9 cellular contexts compared by ENCODE assay signal in the genomic region with DNA sequence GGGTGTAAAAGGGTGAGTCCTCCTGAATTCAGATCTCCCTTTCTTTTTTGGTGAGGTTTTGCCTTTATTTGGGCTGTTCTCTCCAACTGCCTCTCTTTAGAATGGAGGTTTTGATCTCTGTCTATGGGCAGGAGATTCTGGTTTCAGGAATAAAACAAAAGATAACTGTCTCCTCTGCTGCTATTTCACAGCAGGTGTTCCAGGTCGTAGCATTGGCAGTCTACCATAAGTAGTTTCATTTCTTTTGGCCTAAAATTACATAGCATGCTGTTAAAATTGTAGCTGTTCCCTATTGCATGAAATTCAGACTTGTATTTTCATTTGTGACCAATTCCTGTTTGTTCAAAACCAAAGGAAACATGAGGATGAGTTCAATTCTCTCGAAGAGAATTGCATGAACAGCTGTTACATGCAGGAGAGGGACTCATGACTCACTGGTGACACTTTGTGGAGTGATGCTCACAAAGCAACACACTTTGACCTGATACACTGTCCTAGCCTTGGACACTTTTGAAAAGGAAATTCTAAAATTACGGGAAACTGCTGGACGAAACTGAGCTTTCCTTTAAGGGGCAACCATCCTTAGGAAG.
A peak's percentile ranks its signal among the peaks of the same experiment; 100 is the strongest.
DNase-seq lines count a peak whose midpoint lies in the region; ATAC-seq and TF ChIP-seq lines count a peak whose summit lies in the region.
"Had no signal": no experiment of that assay in that cellular context is flagged by ENCODE, and none has a peak within 500 bp of the region (broad histone marks: within the 10 kb centered on the region; RNA-seq: fewer than 3 reads in every experiment).

No MANE protein-coding gene starts in this region.

- H3K27ac Mint-ChIP-seq in activated CD8-positive, alpha-beta memory T cell treated with anti-CD3 and anti-CD28 coated beads, Interleukin-2, amount 10 ng/mL, durations not matched to agents 7 days and 5 days: no peak overlapping the region

- intact Hi-C loops in mammary epithelial cell (cut with micrococcal nuclease): loop anchor here (1.0 to 10.0 kb wide), 2 partner anchors 200 to 225 kb away; no protein-coding TSS in a partner anchor

- CTCF ChIA-PET in activated CD8-positive, alpha-beta memory T cell treated with anti-CD3 and anti-CD28 coated beads, Interleukin-2, amount 10 ng/mL, durations not matched to agents 7 days and 5 days (lab: Charles Lee): interaction anchor here (0.7 to 2.8 kb wide), 27 partner anchors 13 to 268 kb away, joined by 3 to 35 read pairs (median 4); partner anchors contain the start of genes NSFL1C and SIRPD
- CTCF ChIA-PET in mammary epithelial cell (lab: Charles Lee; ENCODE audit: low non-redundant PET): interaction anchor here (0.8 to 1.7 kb wide), 2 partner anchors 225 to 226 kb away, joined by 4 read pairs; no protein-coding TSS in a partner anchor

- in situ Hi-C loops in mammary epithelial cell (cut with MboI; ENCODE audit: low sequenced_read_pairs in 2 of 2): no loop called here

- no peaks in the 10 kb centered on the region for H3K79me2 ChIP-seq in mammary epithelial cell (ENCODE audit: insufficient read depth, low read length)

- H3K4me3 Mint-ChIP-seq in activated CD8-positive, alpha-beta memory T cell treated with anti-CD3 and anti-CD28 coated beads, Interleukin-2, amount 10 ng/mL, durations not matched to agents 7 days and 5 days: no peak overlapping the region

- dilution Hi-C loops in mammary epithelial cell (cut with HindIII; ENCODE audit: low sequenced_read_pairs): loop anchor here (5.0 kb wide), 2 partner anchors 43 to 52 kb away; no protein-coding TSS in a partner anchor

- no peaks in the 10 kb centered on the region for H3K9me3 Mint-ChIP-seq in activated CD8-positive, alpha-beta memory T cell treated with anti-CD3 and anti-CD28 coated beads, Interleukin-2, amount 10 ng/mL, durations not matched to agents 7 days and 5 days (ENCODE audit: low read depth)

- H3K36me3 Mint-ChIP-seq in activated CD8-positive, alpha-beta memory T cell treated with anti-CD3 and anti-CD28 coated beads, Interleukin-2, amount 10 ng/mL, durations not matched to agents 7 days and 5 days: no peaks in the 10 kb centered on the region

- no peaks in the 10 kb centered on the region for H3K36me3 ChIP-seq in mammary epithelial cell (ENCODE audit: insufficient read depth, low read length)

- H3K4me1 Mint-ChIP-seq in activated CD8-positive, alpha-beta memory T cell treated with anti-CD3 and anti-CD28 coated beads, Interleukin-2, amount 10 ng/mL, durations not matched to agents 7 days and 5 days: peaks cover 22% of the 10 kb centered on the region

- H3K27ac ChIP-seq in mammary epithelial cell (ENCODE audit: insufficient read depth, low read depth, low read length): no peak overlapping the region

- H3K9ac ChIP-seq in mammary epithelial cell (ENCODE audit: insufficient read depth, low read length): no peak overlapping the region

- no peaks in the 10 kb centered on the region for H3K27me3 Mint-ChIP-seq in activated CD8-positive, alpha-beta memory T cell treated with anti-CD3 and anti-CD28 coated beads, Interleukin-2, amount 10 ng/mL, durations not matched to agents 7 days and 5 days

- no peaks in the 10 kb centered on the region for H3K4me1 ChIP-seq in mammary epithelial cell (ENCODE audit: insufficient read depth, low read length)

- BruUV-seq in mammary epithelial cell (replicated peaks; lab: Mats Ljungman, UMichigan): no TSS peak

- DNase-seq in activated CD8-positive, alpha-beta memory T cell treated with anti-CD3 and anti-CD28 coated beads, Interleukin-2, amount 10 ng/mL, durations not matched to agents 7 days and 5 days: peak; percentile 61
- DNase-seq in activated CD8-positive, alpha-beta memory T cell treated with anti-CD3 and anti-CD28 coated beads for 24 hours: no peak
- DNase-seq in MV-4-11 (lab: John Stamatoyannopoulos, UW): peak; percentile 85
- DNase-seq in mammary epithelial cell: peak; percentile 36
- peak; percentile 50 for DNase-seq in renal cortical epithelial cell (ENCODE audit: low read depth)
- no peak for DNase-seq in NCI-H187 (lab: John Stamatoyannopoulos, UW)
- DNase-seq: COR-L47 had no signal

- no peaks in the 10 kb centered on the region for H3K9me3 ChIP-seq in mammary epithelial cell (replicated peaks; ENCODE audit: insufficient read depth, low read length)

- peak; percentile 8 to 54 for TF ChIP-seq CTCF in mammary epithelial cell (conservative IDR thresholded peaks at IDR 0.05 in 1 of 2, IDR thresholded peaks at IDR 0.05 in 1 of 2; ENCODE audit: extremely low read depth in 1 of 2, insufficient read depth in 1 of 2, low read depth in 1 of 2, low read length in 2 of 2)

- no peaks in the 10 kb centered on the region for H3K27me3 ChIP-seq in mammary epithelial cell (ENCODE audit: insufficient read depth, low read length)

- ATAC-seq in activated CD8-positive, alpha-beta memory T cell treated with anti-CD3 and anti-CD28 coated beads, Interleukin-2, amount 10 ng/mL, durations not matched to agents 7 days and 5 days: peak; percentile 83
- ATAC-seq in HG03460 (IDR thresholded peaks at IDR 0.05; ENCODE audit: unreplicated experiment) (no peak), GM18517 (IDR thresholded peaks at IDR 0.05; ENCODE audit: unreplicated experiment) (no peak)

- H2AFZ ChIP-seq in mammary epithelial cell (ENCODE audit: low read depth, low read length): no peak overlapping the region

- WGBS in mammary epithelial cell (ENCODE audit: low coverage, missing lambda C conversion rate): 42% methylated on average over 4 of the region's 4 CpGs

- no peak overlapping the region for H3K4me3 ChIP-seq in mammary epithelial cell (replicated peaks in 1 of 3; ENCODE audit: insufficient read depth in 1 of 3, low read depth in 2 of 3, low read length in 3 of 3)

- H4K20me1 ChIP-seq in mammary epithelial cell (ENCODE audit: insufficient read depth, low read length): no peaks in the 10 kb centered on the region

- H3K4me2 ChIP-seq in mammary epithelial cell (ENCODE audit: insufficient read depth, low read depth, low read length): no peak overlapping the region

Comparison
In these comparisons a context has a peak if more than half of its experiments do, and no peak if none do; other contexts are left out.
1. DNase-seq: peak in activated CD8-positive, alpha-beta memory T cell treated with anti-CD3 and anti-CD28 coated beads, Interleukin-2, amount 10 ng/mL, durations not matched to agents 7 days and 5 days (single experiment), MV-4-11 (single experiment), mammary epithelial cell (single experiment) and renal cortical epithelial cell (single experiment); none in activated CD8-positive, alpha-beta memory T cell treated with anti-CD3 and anti-CD28 coated beads for 24 hours (single experiment) and NCI-H187 (0 of 2).